In the genomic region with DNA sequence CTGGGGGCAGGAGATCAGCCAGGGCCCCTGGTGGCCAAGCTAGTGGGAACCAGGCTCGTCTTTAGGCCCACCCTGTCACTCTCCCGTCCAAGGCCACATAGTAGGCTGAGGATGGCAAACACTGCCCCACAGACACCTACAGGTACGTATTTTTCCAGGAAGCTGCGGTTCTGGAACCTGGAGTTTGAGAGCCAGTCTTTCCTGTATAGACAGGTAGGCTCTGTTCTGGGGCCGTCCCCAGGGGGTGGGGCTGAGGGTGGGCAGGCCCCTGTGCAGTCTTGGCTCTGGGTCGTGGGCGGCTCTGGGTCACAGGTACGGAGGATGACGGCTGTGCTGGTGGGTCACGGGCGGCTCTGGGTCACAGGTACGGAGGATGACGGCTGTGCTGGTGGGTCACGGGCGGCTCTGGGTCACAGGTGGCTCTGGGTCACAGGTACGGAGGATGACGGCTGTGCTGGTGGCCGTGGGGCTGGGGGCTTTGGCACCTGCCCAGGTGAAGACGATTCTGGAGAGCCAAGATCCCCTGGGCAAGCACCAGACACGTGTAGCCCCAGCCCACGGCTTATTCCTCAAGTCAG, we compare ENCODE assay signal across 13 cellular contexts. TPM values are rescaled to one million over a fixed set of nuclear protein-coding genes. Genes with fewer than 3 reads are reported as not detected.
DNase-seq lines count a peak whose midpoint lies in the region; ATAC-seq, FAIRE-seq and TF ChIP-seq lines count a peak whose summit lies in the region.
"Had no signal": no experiment of that assay in that cellular context is flagged by ENCODE, and none has a peak within 500 bp of the region (broad histone marks: within the 10 kb centered on the region; RNA-seq: fewer than 3 reads in every experiment).

No MANE protein-coding gene starts in this region.

- H3K9me3 Mint-ChIP-seq in GM23338 = no peaks in the 10 kb centered on the region
- H3K9me3 Mint-ChIP-seq in activated T-helper 1 cell treated with anti-CD3 and anti-CD28 coated beads, Interleukin-12 subunit alpha, Interleukin-12 subunit beta, Interleukin-2, Interleukin-4 antibody, amounts not matched to agents 30 ng/mL and 10 ng/mL and 1 ng/mL, durations not matched to agents 14 hours and 24 hours and 36 hours = no peaks in the 10 kb centered on the region

- dilution Hi-C loops in keratinocyte (cut with MboI; ENCODE audit: extremely low pct_ligation_motif_present, low sequenced_read_pairs) = no loop called here

- no peaks in the 10 kb centered on the region for H3K9me3 ChIP-seq in keratinocyte (ENCODE audit: control insufficient read depth, low read depth, low read length)
- H3K9me3 ChIP-seq: left lung had no signal

- H3K9me1 ChIP-seq in keratinocyte (ENCODE audit: control insufficient read depth, extremely low read depth, insufficient read depth, low read length) = no peaks in the 10 kb centered on the region

- peak overlapping the region; percentile 43; the same call in 2 of the 3 replicates for H3K4me3 Mint-ChIP-seq in GM23338
- peak overlapping the region; percentile 72 for H3K4me3 Mint-ChIP-seq in activated T-helper 1 cell treated with anti-CD3 and anti-CD28 coated beads, Interleukin-12 subunit alpha, Interleukin-12 subunit beta, Interleukin-2, Interleukin-4 antibody, amounts not matched to agents 30 ng/mL and 10 ng/mL and 1 ng/mL, durations not matched to agents 14 hours and 24 hours and 36 hours

- H3K9ac ChIP-seq in keratinocyte (ENCODE audit: control insufficient read depth, extremely low read depth, insufficient read depth, low read length) = peak overlapping the region; percentile 77

- peaks cover 19% of the 10 kb centered on the region for H3F3A ChIP-seq in GM23338 (replicated peaks; ENCODE audit: low read depth)

- H3K4me3 ChIP-seq in GM23338 (no peak overlapping the region), keratinocyte (ENCODE audit: control insufficient read depth in 2 of 3, extremely low read depth in 1 of 3, insufficient read depth in 2 of 3, low read depth in 1 of 3, low read length in 3 of 3) (peak overlapping the region in 1 of 3 experiments; percentile 20)

- no peak overlapping the region for H3K4me2 ChIP-seq in GM23338
- H3K4me2 ChIP-seq in keratinocyte (ENCODE audit: control insufficient read depth, extremely low read depth, insufficient read depth, low read depth, low read length) = peak overlapping the region; percentile 83

- FAIRE-seq in keratinocyte (lab: Jason Lieb, UNC) = no peak

- no peaks in the 10 kb centered on the region for H3K9me2 ChIP-seq in GM23338 (ENCODE audit: insufficient read depth)

- H3K27me3 ChIP-seq in GM23338 (ENCODE audit: insufficient read depth) (no peaks in the 10 kb centered on the region), keratinocyte (ENCODE audit: control insufficient read depth, extremely low read depth, insufficient read depth, low read length) (no peaks in the 10 kb centered on the region)
- H3K27me3 ChIP-seq: left lung had no signal

- peaks cover 23% of the 10 kb centered on the region for H3K27me3 Mint-ChIP-seq in GM23338 (ENCODE audit: insufficient read depth, low read depth, poor library complexity)
- H3K27me3 Mint-ChIP-seq in activated T-helper 1 cell treated with anti-CD3 and anti-CD28 coated beads, Interleukin-12 subunit alpha, Interleukin-12 subunit beta, Interleukin-2, Interleukin-4 antibody, amounts not matched to agents 30 ng/mL and 10 ng/mL and 1 ng/mL, durations not matched to agents 14 hours and 24 hours and 36 hours (ENCODE audit: insufficient read depth) = no peaks in the 10 kb centered on the region

- no peak for ATAC-seq in GM23338
- ATAC-seq: left lung had no signal

- H3K27ac ChIP-seq in 22Rv1 = peak overlapping the region; percentile 96
- H3K27ac ChIP-seq in GM23338 (ENCODE audit: low read depth) = no peak overlapping the region
- no peak overlapping the region for H3K27ac ChIP-seq in keratinocyte (ENCODE audit: control insufficient read depth, insufficient read depth, low read length)
- H3K27ac ChIP-seq: left lung had no signal

- intact Hi-C loops in activated T-helper 1 cell treated with anti-CD3 and anti-CD28 coated beads, Interleukin-12 subunit alpha, Interleukin-12 subunit beta, Interleukin-2, Interleukin-4 antibody, amounts not matched to agents 30 ng/mL and 10 ng/mL and 1 ng/mL, durations not matched to agents 14 hours and 24 hours and 36 hours (cut with micrococcal nuclease) = no loop called here

- H3K4me1 ChIP-seq in GM23338 (ENCODE audit: insufficient read depth) (peaks cover 4% of the 10 kb centered on the region; the same call in 1 of the 2 replicates), keratinocyte (ENCODE audit: control insufficient read depth, extremely low read depth, insufficient read depth, low read length) (peaks cover 31% of the 10 kb centered on the region)

- H3K79me2 ChIP-seq in GM23338 (replicated peaks; ENCODE audit: insufficient read depth) (peaks cover 5% of the 10 kb centered on the region; the same call in 1 of the 2 replicates), keratinocyte (ENCODE audit: control insufficient read depth, insufficient read depth, low read length) (peaks cover 33% of the 10 kb centered on the region)

- DNase-seq in GM23338 (ENCODE audit: low spot score) (peak; percentile 4), keratinocyte (ENCODE audit: low read depth, low spot score) (no peak), activated gamma-delta T cell (lab: John Stamatoyannopoulos, UW) (no peak), MV-4-11 (lab: John Stamatoyannopoulos, UW) (no peak), DMS79 treated with DMSO at 0.1 percent for 48 hours (lab: John Stamatoyannopoulos, UW) (no peak), NCI-H748 (lab: John Stamatoyannopoulos, UW; ENCODE audit: unreplicated experiment) (no peak)
- no peak for DNase-seq in activated T-helper 1 cell treated with anti-CD3 and anti-CD28 coated beads, Interleukin-12 subunit alpha, Interleukin-12 subunit beta, Interleukin-2, Interleukin-4 antibody, amounts not matched to agents 30 ng/mL and 10 ng/mL and 1 ng/mL, durations not matched to agents 14 hours and 24 hours and 36 hours (ENCODE audit: low spot score)
- DNase-seq: activated CD8-positive, alpha-beta memory T cell treated with anti-CD3 and anti-CD28 coated beads for 24 hours; AML-193; Kasumi-1; left lung; stimulated activated CD4-positive, alpha-beta T cell treated with anti-CD3 and anti-CD28 coated beads, Interleukin-15, amount 100 ng/mL, for 24 hours had no signal

- H3K4me1 Mint-ChIP-seq in GM23338 = peaks cover 20% of the 10 kb centered on the region; the same call in 2 of the 3 replicates
- peaks cover 15% of the 10 kb centered on the region for H3K4me1 Mint-ChIP-seq in activated T-helper 1 cell treated with anti-CD3 and anti-CD28 coated beads, Interleukin-12 subunit alpha, Interleukin-12 subunit beta, Interleukin-2, Interleukin-4 antibody, amounts not matched to agents 30 ng/mL and 10 ng/mL and 1 ng/mL, durations not matched to agents 14 hours and 24 hours and 36 hours (ENCODE audit: low read depth)

- no peak for TF ChIP-seq CTCF in 22Rv1 (IDR thresholded peaks at IDR 0.05)
- TF ChIP-seq CTCF in GM23338 (conservative IDR thresholded peaks at IDR 0.05; ENCODE audit: low read depth in 2 of 2) = no peak
- no peak for TF ChIP-seq CTCF in keratinocyte (optimal IDR thresholded peaks at IDR 0.05 in 1 of 3, IDR thresholded peaks at IDR 0.05 in 1 of 3, conservative IDR thresholded peaks at IDR 0.05 in 1 of 3; ENCODE audit: extremely low read depth in 1 of 3, insufficient read depth in 2 of 3, low read length in 3 of 3)

- H3K36me3 Mint-ChIP-seq in GM23338 (ENCODE audit: low read depth) = peaks cover 29% of the 10 kb centered on the region
- peaks cover 10% of the 10 kb centered on the region for H3K36me3 Mint-ChIP-seq in activated T-helper 1 cell treated with anti-CD3 and anti-CD28 coated beads, Interleukin-12 subunit alpha, Interleukin-12 subunit beta, Interleukin-2, Interleukin-4 antibody, amounts not matched to agents 30 ng/mL and 10 ng/mL and 1 ng/mL, durations not matched to agents 14 hours and 24 hours and 36 hours (ENCODE audit: low read depth)

- H4K20me1 ChIP-seq in GM23338 (replicated peaks; ENCODE audit: insufficient read depth) = peaks cover 6% of the 10 kb centered on the region; the same call in 1 of the 2 replicates
- peaks cover 8% of the 10 kb centered on the region for H4K20me1 ChIP-seq in keratinocyte (ENCODE audit: control insufficient read depth, extremely low read depth, insufficient read depth, low read length)

- H2AFZ ChIP-seq in GM23338 = no peak overlapping the region
- no peak overlapping the region for H2AFZ ChIP-seq in keratinocyte (ENCODE audit: control insufficient read depth, low read length)

- peaks cover 8% of the 10 kb centered on the region; the same call in 1 of the 2 replicates for H3K36me3 ChIP-seq in GM23338 (ENCODE audit: insufficient read depth)
- peaks cover 32 to 34% of the 10 kb centered on the region in 2 experiments for H3K36me3 ChIP-seq in keratinocyte (ENCODE audit: control insufficient read depth in 2 of 2, extremely low read depth in 1 of 2, insufficient read depth in 2 of 2, low read length in 2 of 2)

- no peak overlapping the region for H3K27ac Mint-ChIP-seq in GM23338
- peak overlapping the region; percentile 29 for H3K27ac Mint-ChIP-seq in activated T-helper 1 cell treated with anti-CD3 and anti-CD28 coated beads, Interleukin-12 subunit alpha, Interleukin-12 subunit beta, Interleukin-2, Interleukin-4 antibody, amounts not matched to agents 30 ng/mL and 10 ng/mL and 1 ng/mL, durations not matched to agents 14 hours and 24 hours and 36 hours

RNA-seq across cellular contexts. Expression of gene PUSL1, which starts 2.2 kb away (rescaled TPM):
- 49.9 and 55.8 TPM in 2 replicates for total RNA-seq in GM23338 (2014; rRNA removed; shearing (Covaris generic))
- 41.5 and 43.9 TPM in 2 replicates for polyA plus RNA-seq in GM23338 (2016; fragmentation: Nextera tagmentation; extraction: Ambion mirVana)
- total RNA-seq in activated T-helper 1 cell treated with anti-CD3 and anti-CD28 coated beads, Interleukin-12 subunit alpha, Interleukin-12 subunit beta, Interleukin-2, Interleukin-4 antibody, amounts not matched to agents 30 ng/mL and 10 ng/mL and 1 ng/mL, durations not matched to agents 14 hours and 24 hours and 36 hours = 34.6 and 36.8 TPM in 2 replicates
- 11.4 to 20.5 TPM (median 14.9 TPM) in 3 replicates for polyA plus RNA-seq in keratinocyte
- 2.0 TPM for polyA plus RNA-seq in keratinocyte (2011; ENCODE audit: low read depth)
- polyA plus RNA-seq in keratinocyte (2011; cell fraction: cytosol; rRNA removed) = 8.6 and 26.5 TPM in 2 replicates
- 12.2 and 16.8 TPM in 2 replicates for polyA plus RNA-seq in keratinocyte (2011; cell fraction: nucleus; rRNA removed)
- 9.1 and 19.4 TPM in 2 replicates for polyA plus RNA-seq in keratinocyte (2012; ENCODE audit: low replicate concordance)
- polyA minus RNA-seq in keratinocyte = 3.8 to 11.5 TPM (median 4.9 TPM) in 3 replicates
- 22.4 TPM for polyA minus RNA-seq in keratinocyte (2011; cell fraction: cytosol; rRNA and poly(A)+ RNA removed)
- polyA minus RNA-seq in keratinocyte (2011; cell fraction: nucleus; rRNA and poly(A)+ RNA removed) = 7.5 and 17.3 TPM in 2 replicates

RNA-seq across cellular contexts. Expression of gene ACAP3, which starts 2.8 kb away (rescaled TPM):
- 27.7 and 31.9 TPM in 2 replicates for total RNA-seq in GM23338 (2014; rRNA removed; shearing (Covaris generic))
- polyA plus RNA-seq in GM23338 (2016; fragmentation: Nextera tagmentation; extraction: Ambion mirVana) (6.4 and 8.1 TPM in 2 replicates), keratinocyte (13.4 to 45.8 TPM (median 17.4 TPM) in 3 replicates)
- total RNA-seq in activated T-helper 1 cell treated with anti-CD3 and anti-CD28 coated beads, Interleukin-12 subunit alpha, Interleukin-12 subunit beta, Interleukin-2, Interleukin-4 antibody, amounts not matched to agents 30 ng/mL and 10 ng/mL and 1 ng/mL, durations not matched to agents 14 hours and 24 hours and 36 hours = 47.7 and 55.1 TPM in 2 replicates
- polyA plus RNA-seq in keratinocyte (2011; ENCODE audit: low read depth) = 11.6 TPM
- 6.8 and 11.9 TPM in 2 replicates for polyA plus RNA-seq in keratinocyte (2011; cell fraction: cytosol; rRNA removed)
- polyA plus RNA-seq in keratinocyte (2011; cell fraction: nucleus; rRNA removed) = 114 and 161 TPM in 2 replicates
- polyA plus RNA-seq in keratinocyte (2012; ENCODE audit: low replicate concordance) = 23.3 TPM in 2 replicates
- polyA minus RNA-seq in keratinocyte = 19.9 to 32.3 TPM (median 29.2 TPM) in 3 replicates
- polyA minus RNA-seq in keratinocyte (2011; cell fraction: cytosol; rRNA and poly(A)+ RNA removed) = 55.4 TPM
- polyA minus RNA-seq in keratinocyte (2011; cell fraction: nucleus; rRNA and poly(A)+ RNA removed) = 47.2 and 52.3 TPM in 2 replicates

RNA-seq across cellular contexts. Expression of gene INTS11, which starts 13.9 kb away (rescaled TPM):
- total RNA-seq in GM23338 (2014; rRNA removed; shearing (Covaris generic)) = 140 and 161 TPM in 2 replicates
- polyA plus RNA-seq in GM23338 (2016; fragmentation: Nextera tagmentation; extraction: Ambion mirVana) (102 and 110 TPM in 2 replicates), keratinocyte (70.4 to 89.8 TPM (median 76.9 TPM) in 3 replicates)
- total RNA-seq in activated T-helper 1 cell treated with anti-CD3 and anti-CD28 coated beads, Interleukin-12 subunit alpha, Interleukin-12 subunit beta, Interleukin-2, Interleukin-4 antibody, amounts not matched to agents 30 ng/mL and 10 ng/mL and 1 ng/mL, durations not matched to agents 14 hours and 24 hours and 36 hours = 144 and 147 TPM in 2 replicates
- 33.3 TPM for polyA plus RNA-seq in keratinocyte (2011; ENCODE audit: low read depth)
- polyA plus RNA-seq in keratinocyte (2011; cell fraction: cytosol; rRNA removed) = 53.8 and 70.3 TPM in 2 replicates
- polyA plus RNA-seq in keratinocyte (2011; cell fraction: nucleus; rRNA removed) = 165 and 204 TPM in 2 replicates
- 69.7 and 83.9 TPM in 2 replicates for polyA plus RNA-seq in keratinocyte (2012; ENCODE audit: low replicate concordance)
- polyA minus RNA-seq in keratinocyte = 73.3 to 216 TPM (median 94.2 TPM) in 3 replicates
- 63.5 TPM for polyA minus RNA-seq in keratinocyte (2011; cell fraction: cytosol; rRNA and poly(A)+ RNA removed)
- polyA minus RNA-seq in keratinocyte (2011; cell fraction: nucleus; rRNA and poly(A)+ RNA removed) = 66.9 and 70.7 TPM in 2 replicates

RNA-seq across cellular contexts. Expression of gene CPTP, which starts 14.0 kb away (rescaled TPM):
- total RNA-seq in GM23338 (2014; rRNA removed; shearing (Covaris generic)) = 12.9 and 13.5 TPM in 2 replicates
- polyA plus RNA-seq in GM23338 (2016; fragmentation: Nextera tagmentation; extraction: Ambion mirVana) (8.1 and 8.2 TPM in 2 replicates), keratinocyte (5.8 to 14.0 TPM (median 11.8 TPM) in 3 replicates)
- 13.6 and 14.6 TPM in 2 replicates for total RNA-seq in activated T-helper 1 cell treated with anti-CD3 and anti-CD28 coated beads, Interleukin-12 subunit alpha, Interleukin-12 subunit beta, Interleukin-2, Interleukin-4 antibody, amounts not matched to agents 30 ng/mL and 10 ng/mL and 1 ng/mL, durations not matched to agents 14 hours and 24 hours and 36 hours
- 4.4 TPM for polyA plus RNA-seq in keratinocyte (2011; ENCODE audit: low read depth)
- 9.4 and 26.1 TPM in 2 replicates for polyA plus RNA-seq in keratinocyte (2011; cell fraction: cytosol; rRNA removed)
- 8.9 and 14.9 TPM in 2 replicates for polyA plus RNA-seq in keratinocyte (2011; cell fraction: nucleus; rRNA removed)
- 20.3 and 26.7 TPM in 2 replicates for polyA plus RNA-seq in keratinocyte (2012; ENCODE audit: low replicate concordance)
- 3.9 to 12.4 TPM (median 7.6 TPM) in 3 replicates for polyA minus RNA-seq in keratinocyte
- 65.6 TPM for polyA minus RNA-seq in keratinocyte (2011; cell fraction: cytosol; rRNA and poly(A)+ RNA removed)
- polyA minus RNA-seq in keratinocyte (2011; cell fraction: nucleus; rRNA and poly(A)+ RNA removed) = 11.9 and 14.7 TPM in 2 replicates

RNA-seq across cellular contexts. Expression of gene TAS1R3, which starts 20.5 kb away (rescaled TPM):
- 0.14 TPM in 1 of 2 replicates, not detected in the other for total RNA-seq in GM23338 (2014; rRNA removed; shearing (Covaris generic))
- 0.12 TPM in 1 of 2 replicates, not detected in the other for polyA plus RNA-seq in GM23338 (2016; fragmentation: Nextera tagmentation; extraction: Ambion mirVana)
- total RNA-seq in activated T-helper 1 cell treated with anti-CD3 and anti-CD28 coated beads, Interleukin-12 subunit alpha, Interleukin-12 subunit beta, Interleukin-2, Interleukin-4 antibody, amounts not matched to agents 30 ng/mL and 10 ng/mL and 1 ng/mL, durations not matched to agents 14 hours and 24 hours and 36 hours = 0.22 and 0.34 TPM in 2 replicates
- 0.01 to 0.08 TPM (median 0.04 TPM) in 3 replicates for polyA plus RNA-seq in keratinocyte
- polyA plus RNA-seq in keratinocyte (2011; ENCODE audit: low read depth) = 0.07 TPM
- 0.02 and 0.03 TPM in 2 replicates for polyA plus RNA-seq in keratinocyte (2011; cell fraction: cytosol; rRNA removed)
- 0.09 and 0.20 TPM in 2 replicates for polyA plus RNA-seq in keratinocyte (2011; cell fraction: nucleus; rRNA removed)
- polyA plus RNA-seq in keratinocyte (2012; ENCODE audit: low replicate concordance) = 0.14 and 0.27 TPM in 2 replicates
- 0.03 TPM in 1 of 3 replicates, not detected in the others for polyA minus RNA-seq in keratinocyte
- not detected for polyA minus RNA-seq in keratinocyte (2011; cell fraction: cytosol; rRNA and poly(A)+ RNA removed)
- 0.11 and 0.23 TPM in 2 replicates for polyA minus RNA-seq in keratinocyte (2011; cell fraction: nucleus; rRNA and poly(A)+ RNA removed)
